In the genomic region with DNA sequence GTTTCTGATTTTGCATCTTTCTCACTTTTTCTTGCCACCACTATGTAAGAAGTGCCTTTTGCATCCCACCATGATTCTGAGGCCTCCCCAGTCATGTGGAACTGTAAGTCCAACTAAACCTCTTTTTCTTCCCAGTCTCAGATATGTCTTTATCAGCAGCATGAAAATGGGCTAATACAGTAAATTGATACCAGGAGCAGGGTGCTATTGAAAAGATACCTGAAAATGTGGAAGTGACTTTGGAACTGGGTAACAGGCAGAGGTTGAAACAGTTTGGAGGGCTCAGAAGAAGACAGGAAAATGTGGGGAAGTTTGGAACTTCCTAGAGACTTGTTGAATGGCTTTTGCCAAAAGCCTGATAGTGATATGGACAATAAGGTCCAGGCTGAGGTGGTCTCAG, we compare ENCODE assay signal across 14 cellular contexts. TPM values are rescaled to one million over a fixed set of nuclear protein-coding genes. Genes with fewer than 3 reads are reported as not detected.
"Had no signal": no experiment of that assay in that cellular context is flagged by ENCODE, and none has a peak within 500 bp of the region (broad histone marks: within the 10 kb centered on the region; RNA-seq: fewer than 3 reads in every experiment).

No MANE protein-coding gene starts in this region.

RNA-seq across cellular contexts. Expression of gene STMND1, which starts 32.9 kb away (rescaled TPM):
- total RNA-seq: activated naive CD4-positive, alpha-beta T cell treated with anti-CD3 and anti-CD28 coated beads for 36 hours; activated naive CD8-positive, alpha-beta T cell treated with anti-CD3 and anti-CD28 coated beads for 36 hours; activated naive CD8-positive, alpha-beta T cell treated with anti-CD3 and anti-CD28 coated beads, Interleukin-2, amount 10 ng/mL, durations not matched to agents 7 days and 5 days; activated T-cell treated with anti-CD3 and anti-CD28 coated beads, Interleukin-2, amount 50 U/mL, for 4 hours; activated T-cell treated with anti-CD3 and anti-CD28 coated beads, Interleukin-2, amount 50 U/mL, for 72 hours; activated T-helper 1 cell treated with anti-CD3 and anti-CD28 coated beads, Interleukin-12 subunit alpha, Interleukin-12 subunit beta, Interleukin-2, Interleukin-4 antibody, amounts not matched to agents 30 ng/mL and 10 ng/mL and 1 ng/mL, durations not matched to agents 14 hours and 24 hours and 36 hours; activated T-helper 2 cell treated with anti-CD3 and anti-CD28 coated beads, Interferon-gamma antibody, Interleukin-2, Interleukin-4, amounts not matched to agents 10 μg/mL and 5 μg/mL and 100 μg/mL, durations not matched to agents 14 hours and 24 hours and 36 hours; adrenal gland; aorta; ascending aorta; bronchial epithelial cell; cardiac muscle cell; cardiac septum; chondrocyte had no signal
- polyA plus RNA-seq: adrenal gland, aorta, cardiac muscle cell had no signal
